In genomic region chr22:45240810-45241631, GRCh38 we compare ENCODE assay signal across 1 cellular context.
TF ChIP-seq lines count a peak whose summit lies in the region.

Gene KIAA0930 (minus strand): TSS chr22:45240894. CDS start chr22:45240703, 191 bp downstream.

TF ChIP-seq in HepG2, 621 proteins besides CTCF, POLR2A, EP300 and RAD21 (continued from another document):
- TF ChIP-seq FIP1L1 (IDR thresholded peaks at IDR 0.05; ENCODE audit: borderline replicate concordance, insufficient read depth, low read depth, low read length) (no peak), TSC22D2 (CRISPR knock-in tag; IDR thresholded peaks at IDR 0.05; ENCODE audit: borderline replicate concordance) (peak; percentile 34; the same call in 1 of the 2 replicates), HNF4G (IDR thresholded peaks at IDR 0.05; ENCODE audit: borderline replicate concordance, low read depth, low read length) (no peak), HNF4G (CRISPR knock-in tag; IDR thresholded peaks at IDR 0.05; ENCODE audit: borderline replicate concordance, low read depth) (no peak), HNRNPL (IDR thresholded peaks at IDR 0.05; ENCODE audit: low read depth, low read length) (peak; percentile 57; the same call in 1 of the 2 replicates), SPEN (CRISPR knock-in tag; IDR thresholded peaks at IDR 0.05; ENCODE audit: low read depth) (0 out of 2 replicates have a peak, but pooled peaks have one; percentile 26), PRMT3 (CRISPR knock-in tag; IDR thresholded peaks at IDR 0.05; ENCODE audit: borderline replicate concordance, low read depth) (no peak), NBN (conservative IDR thresholded peaks at IDR 0.05) (no peak), NCOR1 (IDR thresholded peaks at IDR 0.05; ENCODE audit: borderline replicate concordance, low read length) (no peak), SMAD1 (CRISPR knock-in tag; IDR thresholded peaks at IDR 0.05; ENCODE audit: borderline replicate concordance, low read depth) (no peak), ADNP (CRISPR knock-in tag; IDR thresholded peaks at IDR 0.05) (no peak), PAXIP1 (CRISPR knock-in tag; conservative IDR thresholded peaks at IDR 0.05) (0 out of 2 replicates have a peak, but pooled peaks have one; percentile 30), THAP9 (CRISPR knock-in tag; IDR thresholded peaks at IDR 0.05; ENCODE audit: borderline replicate concordance) (peak; percentile 58; the same call in 1 of the 2 replicates), ELK4 (CRISPR knock-in tag; IDR thresholded peaks at IDR 0.05; ENCODE audit: borderline replicate concordance) (no peak), TARDBP (CRISPR knock-in tag; IDR thresholded peaks at IDR 0.05) (peak; percentile 33; the same call in 1 of the 2 replicates), MEIS1 (CRISPR knock-in tag; IDR thresholded peaks at IDR 0.05; ENCODE audit: borderline replicate concordance) (no peak), SNAPC2 (CRISPR knock-in tag; IDR thresholded peaks at IDR 0.05) (no peak), ZNF496 (CRISPR knock-in tag; IDR thresholded peaks at IDR 0.05; ENCODE audit: insufficient replicate concordance) (no peak), NFKB2 (CRISPR knock-in tag; IDR thresholded peaks at IDR 0.05; ENCODE audit: borderline replicate concordance) (peak; percentile 55; the same call in 1 of the 2 replicates), ZFP36 (IDR thresholded peaks at IDR 0.05; ENCODE audit: borderline replicate concordance, low read depth, low read length, partially characterized antibody) (no peak), NAIF1 (CRISPR knock-in tag; IDR thresholded peaks at IDR 0.05; ENCODE audit: borderline replicate concordance) (no peak), KDM6A (CRISPR knock-in tag; IDR thresholded peaks at IDR 0.05; ENCODE audit: low read depth) (no peak), ZNF841 (CRISPR knock-in tag; IDR thresholded peaks at IDR 0.05; ENCODE audit: borderline replicate concordance) (no peak), MYC (CRISPR knock-in tag; IDR thresholded peaks at IDR 0.05; ENCODE audit: borderline replicate concordance) (no peak), SP1 (IDR thresholded peaks at IDR 0.05) (peak; percentile 76), SP1 (CRISPR knock-in tag; IDR thresholded peaks at IDR 0.05) (peak; percentile 57; the same call in 1 of the 2 replicates), ZNF253 (CRISPR knock-in tag; IDR thresholded peaks at IDR 0.05; ENCODE audit: borderline replicate concordance) (no peak), ZNF629 (CRISPR knock-in tag; conservative IDR thresholded peaks at IDR 0.05) (no peak), ZNF329 (CRISPR knock-in tag; IDR thresholded peaks at IDR 0.05; ENCODE audit: low read depth) (no peak), ZNF672 (CRISPR knock-in tag; IDR thresholded peaks at IDR 0.05) (no peak), GFI1 (CRISPR knock-in tag; IDR thresholded peaks at IDR 0.05; ENCODE audit: borderline replicate concordance) (no peak), ZBTB7B (CRISPR knock-in tag; IDR thresholded peaks at IDR 0.05) (no peak), KDM5B (CRISPR knock-in tag; IDR thresholded peaks at IDR 0.05; ENCODE audit: borderline replicate concordance) (0 out of 2 replicates have a peak, but pooled peaks have one; percentile 18), CBX1 (IDR thresholded peaks at IDR 0.05; ENCODE audit: low read depth) (no peak), SP5 (CRISPR knock-in tag; IDR thresholded peaks at IDR 0.05; ENCODE audit: borderline replicate concordance, low read depth) (0 out of 2 replicates have a peak, but pooled peaks have one; percentile 9), ZNF766 (CRISPR knock-in tag; IDR thresholded peaks at IDR 0.05; ENCODE audit: borderline replicate concordance) (no peak), TEAD3 (CRISPR knock-in tag; optimal IDR thresholded peaks at IDR 0.05; ENCODE audit: borderline replicate concordance) (no peak), ZNF331 (CRISPR knock-in tag; IDR thresholded peaks at IDR 0.05) (no peak), TIGD3 (CRISPR knock-in tag; IDR thresholded peaks at IDR 0.05; ENCODE audit: borderline replicate concordance) (no peak), MXD4 (CRISPR knock-in tag; IDR thresholded peaks at IDR 0.05) (no peak), SIN3A (IDR thresholded peaks at IDR 0.05; ENCODE audit: borderline replicate concordance, low read depth, low read length) (no peak), TBX3 (IDR thresholded peaks at IDR 0.05; ENCODE audit: borderline replicate concordance) (no peak)
- TF ChIP-seq, protein P1, sequence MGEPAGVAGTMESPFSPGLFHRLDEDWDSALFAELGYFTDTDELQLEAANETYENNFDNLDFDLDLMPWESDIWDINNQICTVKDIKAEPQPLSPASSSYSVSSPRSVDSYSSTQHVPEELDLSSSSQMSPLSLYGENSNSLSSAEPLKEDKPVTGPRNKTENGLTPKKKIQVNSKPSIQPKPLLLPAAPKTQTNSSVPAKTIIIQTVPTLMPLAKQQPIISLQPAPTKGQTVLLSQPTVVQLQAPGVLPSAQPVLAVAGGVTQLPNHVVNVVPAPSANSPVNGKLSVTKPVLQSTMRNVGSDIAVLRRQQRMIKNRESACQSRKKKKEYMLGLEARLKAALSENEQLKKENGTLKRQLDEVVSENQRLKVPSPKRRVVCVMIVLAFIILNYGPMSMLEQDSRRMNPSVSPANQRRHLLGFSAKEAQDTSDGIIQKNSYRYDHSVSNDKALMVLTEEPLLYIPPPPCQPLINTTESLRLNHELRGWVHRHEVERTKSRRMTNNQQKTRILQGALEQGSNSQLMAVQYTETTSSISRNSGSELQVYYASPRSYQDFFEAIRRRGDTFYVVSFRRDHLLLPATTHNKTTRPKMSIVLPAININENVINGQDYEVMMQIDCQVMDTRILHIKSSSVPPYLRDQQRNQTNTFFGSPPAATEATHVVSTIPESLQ (CRISPR knock-in tag; conservative IDR thresholded peaks at IDR 0.05): no peak
- TF ChIP-seq, protein P2, sequence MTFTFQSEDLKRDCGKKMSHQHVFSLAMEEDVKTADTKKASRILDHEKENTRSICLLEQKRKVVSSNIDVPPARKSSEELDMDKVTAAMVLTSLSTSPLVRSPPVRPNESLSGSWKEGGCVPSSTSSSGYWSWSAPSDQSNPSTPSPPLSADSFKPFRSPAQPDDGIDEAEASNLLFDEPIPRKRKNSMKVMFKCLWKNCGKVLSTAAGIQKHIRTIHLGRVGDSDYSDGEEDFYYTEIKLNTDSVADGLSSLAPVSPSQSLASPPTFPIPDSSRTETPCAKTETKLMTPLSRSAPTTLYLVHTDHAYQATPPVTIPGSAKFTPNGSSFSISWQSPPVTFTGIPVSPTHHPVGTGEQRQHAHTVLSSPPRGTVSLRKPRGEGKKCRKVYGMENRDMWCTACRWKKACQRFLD (CRISPR knock-in tag; IDR thresholded peaks at IDR 0.05; ENCODE audit: borderline replicate concordance): no peak
- TF ChIP-seq, protein P3, sequence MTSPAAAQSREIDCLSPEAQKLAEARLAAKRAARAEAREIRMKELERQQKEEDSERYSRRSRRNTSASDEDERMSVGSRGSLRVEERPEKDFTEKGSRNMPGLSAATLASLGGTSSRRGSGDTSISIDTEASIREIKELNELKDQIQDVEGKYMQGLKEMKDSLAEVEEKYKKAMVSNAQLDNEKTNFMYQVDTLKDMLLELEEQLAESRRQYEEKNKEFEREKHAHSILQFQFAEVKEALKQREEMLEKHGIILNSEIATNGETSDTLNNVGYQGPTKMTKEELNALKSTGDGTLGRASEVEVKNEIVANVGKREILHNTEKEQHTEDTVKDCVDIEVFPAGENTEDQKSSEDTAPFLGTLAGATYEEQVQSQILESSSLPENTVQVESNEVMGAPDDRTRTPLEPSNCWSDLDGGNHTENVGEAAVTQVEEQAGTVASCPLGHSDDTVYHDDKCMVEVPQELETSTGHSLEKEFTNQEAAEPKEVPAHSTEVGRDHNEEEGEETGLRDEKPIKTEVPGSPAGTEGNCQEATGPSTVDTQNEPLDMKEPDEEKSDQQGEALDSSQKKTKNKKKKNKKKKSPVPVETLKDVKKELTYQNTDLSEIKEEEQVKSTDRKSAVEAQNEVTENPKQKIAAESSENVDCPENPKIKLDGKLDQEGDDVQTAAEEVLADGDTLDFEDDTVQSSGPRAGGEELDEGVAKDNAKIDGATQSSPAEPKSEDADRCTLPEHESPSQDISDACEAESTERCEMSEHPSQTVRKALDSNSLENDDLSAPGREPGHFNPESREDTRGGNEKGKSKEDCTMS (CRISPR knock-in tag; conservative IDR thresholded peaks at IDR 0.05): no peak
TF ChIP-seq in HepG2: peak in this region for 38.
